10 cellular contexts compared by ENCODE assay signal in genomic region chr1:205441318-205441633, GRCh38. TPM values are rescaled to one million over a fixed set of nuclear protein-coding genes. Genes with fewer than 3 reads are reported as not detected.
DNase-seq lines count a peak whose midpoint lies in the region; ATAC-seq lines count a peak whose summit lies in the region.
"Had no signal": no experiment of that assay in that cellular context is flagged by ENCODE, and none has a peak within 500 bp of the region (broad histone marks: within the 10 kb centered on the region; RNA-seq: fewer than 3 reads in every experiment).

No MANE protein-coding gene starts in this region.

- H3K27me3 ChIP-seq in BLaER1 treated with 17β-estradiol and CSF1 and Interleukin-3, amounts not matched to agents 10 nM and 100 nM, result peaks cover 0 to 24% (median 12%) of the 10 kb centered on the region in 11 experiments; a peak in 13 of 22 replicates
- no peaks in the 10 kb centered on the region for H3K27me3 ChIP-seq in mononuclear cell (ENCODE audit: insufficient read depth, low read length)

- peak overlapping the region in 7 of 11 experiments; percentile 47 to 79 (median 69); a peak in 14 of 22 replicates for H3K27ac ChIP-seq in BLaER1 treated with 17β-estradiol and CSF1 and Interleukin-3, amounts not matched to agents 10 nM and 100 nM

- H3K27ac Mint-ChIP-seq in activated naive CD8-positive, alpha-beta T cell treated with anti-CD3 and anti-CD28 coated beads, Interleukin-2, amount 50 U/mL, for 24 hours, result peak overlapping the region; percentile 91

- peak overlapping the region in 9 of 11 experiments; percentile 40 to 71 (median 64); a peak in 16 of 22 replicates for H3K9ac ChIP-seq in BLaER1 treated with 17β-estradiol and CSF1 and Interleukin-3, amounts not matched to agents 10 nM and 100 nM

- no peaks in the 10 kb centered on the region for H3K27me3 Mint-ChIP-seq in activated naive CD8-positive, alpha-beta T cell treated with anti-CD3 and anti-CD28 coated beads, Interleukin-2, amount 50 U/mL, for 24 hours

- no peak for DNase-seq in activated naive CD8-positive, alpha-beta T cell treated with anti-CD3 and anti-CD28 coated beads, Interleukin-2, amount 50 U/mL, for 24 hours
- DNase-seq in NCI-H526 treated with DMSO at 0.1 percent for 48 hours (lab: John Stamatoyannopoulos, UW), result no peak
- no peak for DNase-seq in stimulated activated CD8-positive, alpha-beta memory T cell treated with anti-CD3 and anti-CD28 coated beads, Interleukin-4, amount 100 ng/mL, for 48 hours
- no peak for DNase-seq in activated gamma-delta T cell (lab: John Stamatoyannopoulos, UW)

- H3K9me3 Mint-ChIP-seq in activated naive CD8-positive, alpha-beta T cell treated with anti-CD3 and anti-CD28 coated beads, Interleukin-2, amount 50 U/mL, for 24 hours, result no peaks in the 10 kb centered on the region

- H3K4me1 Mint-ChIP-seq in activated naive CD8-positive, alpha-beta T cell treated with anti-CD3 and anti-CD28 coated beads, Interleukin-2, amount 50 U/mL, for 24 hours, result peaks cover 24% of the 10 kb centered on the region

- H3K4me3 ChIP-seq in BLaER1 treated with 17β-estradiol and CSF1 and Interleukin-3, amounts not matched to agents 10 nM and 100 nM, result peak overlapping the region in 8 of 10 experiments; percentile 13 to 49 (median 32); a peak in 9 of 20 replicates
- H3K4me3 ChIP-seq in mononuclear cell (ENCODE audit: low read length), result peak overlapping the region; percentile 17

- no peaks in the 10 kb centered on the region for H3K36me3 Mint-ChIP-seq in activated naive CD8-positive, alpha-beta T cell treated with anti-CD3 and anti-CD28 coated beads, Interleukin-2, amount 50 U/mL, for 24 hours (ENCODE audit: low read depth)

- peak overlapping the region; percentile 72 for H3K4me3 Mint-ChIP-seq in activated naive CD8-positive, alpha-beta T cell treated with anti-CD3 and anti-CD28 coated beads, Interleukin-2, amount 50 U/mL, for 24 hours

- peaks cover 43 to 68% (median 59%) of the 10 kb centered on the region in 10 experiments for H3K4me1 ChIP-seq in BLaER1 treated with 17β-estradiol and CSF1 and Interleukin-3, amounts not matched to agents 10 nM and 100 nM
- peaks cover 28% of the 10 kb centered on the region for H3K4me1 ChIP-seq in mononuclear cell (ENCODE audit: insufficient read depth, low read length)

- H3K4me2 ChIP-seq in BLaER1 treated with 17β-estradiol and CSF1 and Interleukin-3, amounts not matched to agents 10 nM and 100 nM, result peak overlapping the region; percentile 77 to 97 (median 87)

- ATAC-seq in HG03108 (IDR thresholded peaks at IDR 0.05; ENCODE audit: unreplicated experiment) (peak; percentile 6), GM21360 (IDR thresholded peaks at IDR 0.05; ENCODE audit: unreplicated experiment) (no peak)
- no peak for ATAC-seq in activated naive CD8-positive, alpha-beta T cell treated with anti-CD3 and anti-CD28 coated beads, Interleukin-2, amount 50 U/mL, for 24 hours

- H3K36me3 ChIP-seq in BLaER1 treated with 17β-estradiol and CSF1 and Interleukin-3, amounts not matched to agents 10 nM and 100 nM, result no peaks in the 10 kb centered on the region

- no peaks in the 10 kb centered on the region for H3K9me3 ChIP-seq in BLaER1 treated with 17β-estradiol and CSF1 and Interleukin-3, amounts not matched to agents 10 nM and 100 nM (replicated peaks in 1 of 11)
- H3K9me3 ChIP-seq in mononuclear cell (ENCODE audit: low read depth, low read length), result no peaks in the 10 kb centered on the region

- H4K20me1 ChIP-seq in BLaER1 treated with 17β-estradiol and CSF1 and Interleukin-3, amounts not matched to agents 10 nM and 100 nM, result peaks cover 0 to 56% (median 0%) of the 10 kb centered on the region in 11 experiments; a peak in 4 of 22 replicates

RNA-seq across cellular contexts. Expression of gene BLACAT1, which starts 14.6 kb away (rescaled TPM):
- total RNA-seq in mononuclear cell, result not detected
- total RNA-seq: lung microvascular endothelial cell, urinary bladder had no signal

RNA-seq across cellular contexts. Expression of gene LEMD1, which starts 19.4 kb away (rescaled TPM):
- 0.31 TPM for total RNA-seq in mononuclear cell
- total RNA-seq: lung microvascular endothelial cell, urinary bladder had no signal
